Comparison of ENCODE assay signal across 6 cellular contexts in the genomic region with DNA sequence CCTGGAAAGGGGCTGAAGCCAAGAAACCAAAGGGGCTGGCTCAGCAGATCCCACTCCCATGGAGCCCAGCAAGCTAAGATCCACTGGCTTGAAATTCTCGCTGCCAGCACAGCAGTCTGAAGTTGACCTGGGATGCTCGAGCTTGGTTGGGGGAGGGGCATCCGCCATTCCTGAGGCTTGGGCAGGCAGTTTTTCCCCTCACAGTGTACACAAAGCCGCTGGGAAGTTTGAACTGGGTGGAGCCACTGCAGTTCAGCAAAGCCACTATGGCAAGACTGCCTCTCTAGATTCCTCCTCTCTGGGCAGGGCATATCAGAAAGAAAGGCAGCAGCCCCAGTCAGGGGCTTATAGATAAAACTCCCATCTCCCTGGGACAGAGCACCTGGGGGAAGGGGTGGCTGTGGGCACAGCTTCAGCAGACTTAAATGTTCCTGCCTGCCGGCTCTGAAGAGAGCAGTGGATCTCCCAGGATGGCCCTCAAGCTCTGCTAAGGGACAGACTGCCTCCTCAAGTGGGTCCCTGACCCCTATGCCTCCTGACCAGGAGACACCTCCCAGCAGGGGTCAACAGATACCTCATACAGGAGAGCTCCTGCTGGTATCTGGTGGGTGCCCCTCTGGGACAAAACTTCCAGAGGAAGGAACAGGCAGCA. TPM values are rescaled to one million over a fixed set of nuclear protein-coding genes. Genes with fewer than 3 reads are reported as not detected.
DNase-seq lines count a peak whose midpoint lies in the region; ATAC-seq and TF ChIP-seq lines count a peak whose summit lies in the region.
"Not testable (repeated sequence)": the region's sequence is repeated elsewhere in the genome, so short reads cannot be mapped to it uniquely, and the experiment has no call there.

No MANE protein-coding gene starts in this region.

- H2BK120ac ChIP-seq in H9 (ENCODE audit: low read depth, low read length, poor library complexity, severe bottlenecking) = not testable (repeated sequence)

- BruUV-seq in Caco-2 (replicated peaks; lab: Mats Ljungman, UMichigan) = not testable (repeated sequence)

- H3T11ph ChIP-seq in H9 (ENCODE audit: low read length) = not testable (repeated sequence)

- not testable (repeated sequence) for H3K14ac ChIP-seq in H9 (ENCODE audit: insufficient read depth, low read length)

- not testable (repeated sequence) for H3K27me3 Mint-ChIP-seq in Caco-2 (ENCODE audit: insufficient read depth, unreplicated experiment); H9 (ENCODE audit: low read depth); WTC11 (ENCODE audit: low read depth)

- POLR2A ChIA-PET in Caco-2 (lab: Charles Lee); WTC11 (lab: Charles Lee): not testable (repeated sequence)

- not testable (repeated sequence) for H3K9me3 ChIP-seq in Caco-2; H9 (ENCODE audit: control insufficient read depth, low read depth, low read length); right lobe of liver
- peaks cover 0 to 14% (median 2%) of the 10 kb centered on the region in 4 donors for H3K9me3 ChIP-seq in esophagus muscularis mucosa

- H3K18ac ChIP-seq in H9 (ENCODE audit: insufficient read length, low read depth, low read length) = not testable (repeated sequence)

- not testable (repeated sequence) for H3K27ac ChIP-seq in H9 (ENCODE audit: insufficient read length, low read depth, low read length); esophagus muscularis mucosa (replicated peaks in 1 of 4); right lobe of liver

- not testable (repeated sequence) for TF ChIP-seq EP300 in esophagus muscularis mucosa (IDR thresholded peaks at IDR 0.05)

- not testable (repeated sequence) for H2BK15ac ChIP-seq in H9 (ENCODE audit: low read depth, low read length)

- H4K20me1 ChIP-seq in H9 (ENCODE audit: control insufficient read depth, insufficient read depth, insufficient read length) = not testable (repeated sequence)

- H3K4me1 Mint-ChIP-seq in Caco-2 (ENCODE audit: low read depth, unreplicated experiment) = not testable (repeated sequence)
- peaks cover 16 to 24% of the 10 kb centered on the region in 2 experiments for H3K4me1 Mint-ChIP-seq in H9
- H3K4me1 Mint-ChIP-seq in WTC11 = peaks cover 18% of the 10 kb centered on the region

- H2BK20ac ChIP-seq in H9 (ENCODE audit: low read depth, low read length, poor library complexity, severe bottlenecking) = not testable (repeated sequence)

- H3K4me3 ChIP-seq in Caco-2 (ENCODE audit: low read depth, low read length); esophagus muscularis mucosa; right lobe of liver: not testable (repeated sequence)

- H3K23ac ChIP-seq in H9 (ENCODE audit: insufficient read length, low read depth, low read length) = not testable (repeated sequence)

- H3K36me3 Mint-ChIP-seq in Caco-2 (ENCODE audit: insufficient read depth, unreplicated experiment) = peaks cover 17% of the 10 kb centered on the region
- H3K36me3 Mint-ChIP-seq in H9 (ENCODE audit: insufficient read depth in 1 of 3, low read depth in 3 of 3) = peaks cover 79 to 88% (median 80%) of the 10 kb centered on the region in 3 experiments
- peaks cover 88% of the 10 kb centered on the region for H3K36me3 Mint-ChIP-seq in WTC11

- not testable (repeated sequence) for H2AFZ ChIP-seq in H9 (ENCODE audit: low read length)

- H3K56ac ChIP-seq in H9 (ENCODE audit: insufficient read length, low read depth, low read length) = not testable (repeated sequence)

- CTCF ChIA-PET in Caco-2 (lab: Charles Lee) = not testable (repeated sequence)
- CTCF ChIA-PET in WTC11 (lab: Charles Lee) = interaction anchor here (0.8 kb wide), 1 partner anchor 38 kb away, joined by 4 read pairs; no protein-coding TSS in a partner anchor

- H3K9me3 Mint-ChIP-seq in Caco-2 (ENCODE audit: unreplicated experiment) (peaks cover 52% of the 10 kb centered on the region), H9 (peaks cover 41 to 67% of the 10 kb centered on the region in 2 experiments), WTC11 (peaks cover 62% of the 10 kb centered on the region)

- not testable (repeated sequence) for TF ChIP-seq POLR2A in esophagus muscularis mucosa (IDR thresholded peaks at IDR 0.05; ENCODE audit: low read depth); right lobe of liver (IDR thresholded peaks at IDR 0.05)

- H3K79me1 ChIP-seq in H9 (ENCODE audit: insufficient read depth, low read depth, low read length, poor library complexity, severe bottlenecking) = not testable (repeated sequence)

- not testable (repeated sequence) for H4K5ac ChIP-seq in H9 (ENCODE audit: insufficient read length, low read depth, low read length)

- H3K9ac ChIP-seq in H9 (ENCODE audit: extremely low read depth, insufficient read length, low read length) = not testable (repeated sequence)

- not testable (repeated sequence) for H3K4ac ChIP-seq in H9 (ENCODE audit: low read depth, low read length)

- H3K23me2 ChIP-seq in H9 (ENCODE audit: insufficient read length, low read depth, low read length, poor library complexity, severe bottlenecking) = not testable (repeated sequence)

- not testable (repeated sequence) for H3K27ac Mint-ChIP-seq in Caco-2 (ENCODE audit: unreplicated experiment); WTC11
- 0 out of 7 replicates have a peak overlapping the region, but pooled peaks of 2 of the 3 experiments have one; percentile 0 to 27 for H3K27ac Mint-ChIP-seq in H9

- H4K8ac ChIP-seq in H9 (replicated peaks; ENCODE audit: insufficient read length, low read depth, low read length) = not testable (repeated sequence)

- H3K27me3 ChIP-seq in Caco-2 (replicated peaks; ENCODE audit: control insufficient read depth, insufficient read depth, low read length); H9 (ENCODE audit: insufficient read depth, low read length); esophagus muscularis mucosa; right lobe of liver: not testable (repeated sequence)

- not testable (repeated sequence) for TF ChIP-seq CTCF in Caco-2 (IDR thresholded peaks at IDR 0.05; ENCODE audit: insufficient read depth in 1 of 2, low read depth in 1 of 2, low read length in 1 of 2, severe bottlenecking in 1 of 2, unreplicated experiment in 1 of 2); H9 (conservative IDR thresholded peaks at IDR 0.05); WTC11 (IDR thresholded peaks at IDR 0.05); esophagus muscularis mucosa (IDR thresholded peaks at IDR 0.05); right lobe of liver (IDR thresholded peaks at IDR 0.05)

- H2BK12ac ChIP-seq in H9 (ENCODE audit: insufficient read length, low read depth, low read length) = not testable (repeated sequence)

- not testable (repeated sequence) for H3K79me2 ChIP-seq in H9 (ENCODE audit: insufficient read depth, low read length)

- not testable (repeated sequence) for H4K91ac ChIP-seq in H9 (ENCODE audit: insufficient read length, low read depth, low read length)

- intact Hi-C loops in Caco-2 (cut with micrococcal nuclease; ENCODE audit: unreplicated experiment); esophagus muscularis mucosa (cut with DNase I); right lobe of liver (cut with DNase I): not testable (repeated sequence)

- H3K4me1 ChIP-seq in Caco-2; H9 (ENCODE audit: insufficient read depth, low read length); esophagus muscularis mucosa; right lobe of liver: not testable (repeated sequence)

- no CpG with 5 or more reads among the region's 5 CpGs for WGBS in H9 (ENCODE audit: extremely low coverage, insufficient read length, low lambda C conversion rate)
- whole genome bisulfite sequencing in esophagus muscularis mucosa = 64% methylated on average over 2 of the region's 5 CpGs
- WGBS in right lobe of liver (ENCODE audit: insufficient coverage, low coverage, low lambda C conversion rate, missing lambda C conversion rate) = 40% methylated on average over 2 of the region's 5 CpGs

- not testable (repeated sequence) for H2BK5ac ChIP-seq in H9 (ENCODE audit: insufficient read length, low read length)

- DNase-seq in Caco-2 (peak; percentile 51 to 52), esophagus muscularis mucosa (ENCODE audit: extremely low spot score) (peak; percentile 14)
- not testable (repeated sequence) for DNase-seq in H9; WTC11 (ENCODE audit: low spot score); left lobe of liver (ENCODE audit: low spot score); right lobe of liver

- H3K4me3 Mint-ChIP-seq in Caco-2 (ENCODE audit: unreplicated experiment); H9; WTC11: not testable (repeated sequence)

- 0 out of 2 replicates have a peak, but pooled peaks have one; percentile 36 for ATAC-seq in WTC11
- ATAC-seq in left lobe of liver = peak; percentile 66
- peak in 3 of 4 donors; percentile 38 to 68 (median 46) for ATAC-seq in right lobe of liver

- not testable (repeated sequence) for H3K36me3 ChIP-seq in Caco-2 (ENCODE audit: control insufficient read depth, insufficient read depth, low read length); esophagus muscularis mucosa; right lobe of liver

- H3K4me2 ChIP-seq in H9 (ENCODE audit: insufficient read depth, insufficient read length, low read length) = not testable (repeated sequence)

- H2AK5ac ChIP-seq in H9 (ENCODE audit: insufficient read length, low read length) = not testable (repeated sequence)

RNA-seq across cellular contexts. Expression of a gene that starts 24.7 kb away (rescaled TPM):
- total RNA-seq in Caco-2 (2022) (41.7 and 43.8 TPM in 2 replicates), H9 (2021) (21.0 and 21.8 TPM in 2 replicates), WTC11 (2021) (22.4 to 23.8 TPM (median 23.0 TPM) in 3 replicates), esophagus muscularis mucosa (1 to 10 TPM in 1 of 4 donors, under 1 TPM in 3; 0.40 to 1.2 (median 0.70) TPM), left lobe of liver (6.2 TPM), right lobe of liver (1 to 10 TPM; 2.0 to 9.6 (median 5.0) TPM)
